In the genomic region with DNA sequence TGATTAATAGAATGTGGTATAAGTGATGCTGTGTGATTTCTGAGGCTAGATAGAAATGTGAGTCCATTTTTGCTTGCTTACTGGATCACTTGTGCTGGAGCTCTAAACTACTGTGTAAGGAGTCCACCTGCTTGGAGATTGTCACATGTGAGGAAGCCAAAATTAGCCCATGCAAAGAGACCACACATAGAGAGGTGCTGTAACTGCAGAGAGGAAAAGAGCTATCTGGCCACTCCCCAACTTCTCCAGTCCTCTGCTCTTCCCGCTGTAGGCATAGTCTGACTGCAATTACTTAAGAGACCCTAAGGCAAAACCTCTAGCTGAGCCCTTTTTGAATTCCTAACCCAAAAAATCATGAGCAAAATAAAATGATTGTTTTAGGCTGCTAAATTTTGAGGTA, we compare ENCODE assay signal across 20 cellular contexts.
"Had no signal": no experiment of that assay in that cellular context is flagged by ENCODE, and none has a peak within 500 bp of the region (broad histone marks: within the 10 kb centered on the region; RNA-seq: fewer than 3 reads in every experiment).

No MANE protein-coding gene starts in this region.

- H3K4me1 ChIP-seq: pancreas, right lobe of liver, thyroid gland, vagina had no signal

- H3K9me3 ChIP-seq: neutrophil, pancreas, right lobe of liver, thyroid gland, vagina had no signal

- H3K27ac ChIP-seq: dorsolateral prefrontal cortex, neutrophil, pancreas, right lobe of liver, thyroid gland, vagina had no signal

- H3K4me2 ChIP-seq: smooth muscle cell had no signal

- H3K36me3 ChIP-seq: neutrophil, pancreas, right lobe of liver, thyroid gland, vagina had no signal

- H3K27me3 ChIP-seq: neutrophil, pancreas, right lobe of liver, thyroid gland, vagina had no signal

- H3K4me3 ChIP-seq: dorsolateral prefrontal cortex, lung, pancreas, right lobe of liver, smooth muscle cell, thyroid gland, vagina had no signal

- ATAC-seq: natural killer cell treated with Interleukin-12 subunit alpha and Interleukin-12 subunit beta and Interleukin-15 and Interleukin-18, amount 100 ng/mL, for 72 hours; pancreas; right lobe of liver; stimulated activated naive CD8-positive, alpha-beta T cell treated with anti-CD3 and anti-CD28 coated beads, Interleukin-15, amount 100 ng/mL, for 72 hours had no signal

- DNase-seq: effector CD4-positive, alpha-beta T cell; hypothalamus; naive B cell; pancreas; retina; right lobe of liver; stimulated activated CD4-positive, alpha-beta T cell treated with anti-CD3 and anti-CD28 coated beads, Interleukin-12 subunit alpha, Interleukin-12 subunit beta, amount 100 ng/mL, for 4 hours; stimulated activated CD4-positive, alpha-beta T cell treated with anti-CD3 and anti-CD28 coated beads, Interleukin-1b, Interleukin-23, amount 100 ng/mL, for 48 hours; stimulated activated CD4-positive, alpha-beta T cell treated with anti-CD3 and anti-CD28 coated beads, Interleukin-4, amount 100 ng/mL, for 1 hour; stimulated activated CD8-positive, alpha-beta memory T cell treated with anti-CD3 and anti-CD28 coated beads, Interleukin-4, amount 100 ng/mL, for 48 hours; stimulated activated naive CD4-positive, alpha-beta T cell; stimulated activated naive CD8-positive, alpha-beta T cell treated with anti-CD3 and anti-CD28 coated beads, Interleukin-15, amount 100 ng/mL, for 72 hours; thyroid gland; trophoblast cell had no signal
